8 cellular contexts compared by ENCODE assay signal in the genomic region with DNA sequence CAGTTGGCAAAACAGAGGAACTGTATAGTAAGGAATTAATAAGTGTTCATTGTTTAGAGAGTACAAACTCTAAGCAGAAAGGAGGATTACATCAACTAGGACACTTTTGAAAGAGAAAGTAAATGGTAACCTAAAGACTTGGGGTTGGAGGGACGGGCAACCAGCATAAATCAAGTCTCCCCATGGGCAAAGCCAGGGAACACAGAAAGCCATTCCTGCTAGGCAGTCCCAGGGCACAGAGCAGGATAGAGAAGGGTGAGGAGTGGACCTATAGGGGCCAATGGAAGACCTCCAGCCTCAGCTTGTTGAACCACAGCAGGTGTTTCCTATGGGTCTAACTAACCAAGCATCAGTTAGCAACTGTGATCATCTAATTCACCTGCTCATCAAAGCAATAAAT. TPM values are rescaled to one million over a fixed set of nuclear protein-coding genes. Genes with fewer than 3 reads are reported as not detected.
DNase-seq lines count a peak whose midpoint lies in the region; ATAC-seq lines count a peak whose summit lies in the region.

No MANE protein-coding gene starts in this region.

- no peak for DNase-seq in effector memory CD8-positive, alpha-beta T cell
- no peak for DNase-seq in midbrain (lab: John Stamatoyannopoulos, UW)
- no peak for DNase-seq in inferior parietal cortex (ENCODE audit: extremely low spot score)
- DNase-seq in G401 (ENCODE audit: low spot score) = no peak
- DNase-seq in posterior cingulate gyrus = no peak

- peak; percentile 45 for ATAC-seq in GM18511 (IDR thresholded peaks at IDR 0.05; ENCODE audit: unreplicated experiment)
- peak; percentile 43 for ATAC-seq in GM21529 (IDR thresholded peaks at IDR 0.05; ENCODE audit: unreplicated experiment)
- ATAC-seq in HG03520 (IDR thresholded peaks at IDR 0.05; ENCODE audit: unreplicated experiment) = peak; percentile 32
- ATAC-seq in effector memory CD8-positive, alpha-beta T cell (replicated peaks) = peak; percentile 25

- peak overlapping the region; percentile 78 to 98 for H3K27ac Mint-ChIP-seq in effector memory CD8-positive, alpha-beta T cell

- H3K27me3 Mint-ChIP-seq in effector memory CD8-positive, alpha-beta T cell = no peaks in the 10 kb centered on the region

- no peaks in the 10 kb centered on the region for H3K9me3 Mint-ChIP-seq in effector memory CD8-positive, alpha-beta T cell

- H3K4me3 Mint-ChIP-seq in effector memory CD8-positive, alpha-beta T cell = peak overlapping the region; percentile 86 to 87

- peaks cover 3% of the 10 kb centered on the region for H3K36me3 Mint-ChIP-seq in effector memory CD8-positive, alpha-beta T cell (ENCODE audit: insufficient read depth)

- intact Hi-C loops in posterior cingulate gyrus (cut with DNase I) = no loop called here

- in situ Hi-C loops in G401 (cut with HindIII; ENCODE audit: low sequenced_read_pairs) = no loop called here

- peaks cover 26 to 37% of the 10 kb centered on the region in 2 donors for H3K4me1 Mint-ChIP-seq in effector memory CD8-positive, alpha-beta T cell (ENCODE audit: low read depth in 2 of 2)

RNA-seq across cellular contexts. Expression of a gene that starts 9.2 kb away (rescaled TPM):
- 11.5 and 16.1 TPM in 2 replicates for total RNA-seq in G401 (2014; rRNA removed; shearing (Covaris generic))

RNA-seq across cellular contexts. Expression of a gene that starts 59.3 kb away (rescaled TPM):
- total RNA-seq in G401 (2014; rRNA removed; shearing (Covaris generic)) = 0.18 and 0.68 TPM in 2 replicates
